Comparison of ENCODE assay signal across 12 cellular contexts in genomic region chr11:88179966-88180629, GRCh38. TPM values are rescaled to one million over a fixed set of nuclear protein-coding genes. Genes with fewer than 3 reads are reported as not detected.
A peak's percentile ranks its signal among the peaks of the same experiment; 100 is the strongest.
DNase-seq lines count a peak whose midpoint lies in the region; ATAC-seq and TF ChIP-seq lines count a peak whose summit lies in the region.
"Had no signal": no experiment of that assay in that cellular context is flagged by ENCODE, and none has a peak within 500 bp of the region (broad histone marks: within the 10 kb centered on the region; RNA-seq: fewer than 3 reads in every experiment).

No MANE protein-coding gene starts in this region.

- peak overlapping the region; percentile 40 for H3K4me3 Mint-ChIP-seq in activated T-helper 17 cell treated with anti-CD3 and anti-CD28 coated beads, Interleukin-2, amount 50 U/mL, for 72 hours
- peak overlapping the region in 1 of 3 experiments; percentile 19 for H3K4me3 Mint-ChIP-seq in nephron
- no peak overlapping the region for H3K4me3 Mint-ChIP-seq in activated CD4-positive, alpha-beta memory T cell treated with anti-CD3 and anti-CD28 coated beads for 36 hours
- H3K4me3 Mint-ChIP-seq: neural progenitor cell had no signal

- peak in 1 of 3 experiments; percentile 14 for TF ChIP-seq CTCF in nephron (IDR thresholded peaks at IDR 0.05; ENCODE audit: unreplicated experiment in 3 of 3)

- no peak for DNase-seq in NCI-H1417 treated with DMSO at 0.1 percent for 48 hours (lab: John Stamatoyannopoulos, UW)
- no peak for DNase-seq in NCI-H1105 (lab: John Stamatoyannopoulos, UW)
- DNase-seq in NCI-H345 (lab: John Stamatoyannopoulos, UW) = no peak
- DNase-seq in activated CD4-positive, alpha-beta memory T cell treated with anti-CD3 and anti-CD28 coated beads for 36 hours = no peak
- DNase-seq: activated T-cell treated with anti-CD3 and anti-CD28 coated beads, Interleukin-2, amount 50 U/mL, for 48 hours; GDM1 had no signal

- no peak for TF ChIP-seq POLR2A in GM18505 (IDR thresholded peaks at IDR 0.05; ENCODE audit: borderline replicate concordance, extremely low read depth, insufficient read depth, insufficient read length)

- H3K9me3 Mint-ChIP-seq in activated T-helper 17 cell treated with anti-CD3 and anti-CD28 coated beads, Interleukin-2, amount 50 U/mL, for 72 hours = no peaks in the 10 kb centered on the region
- H3K9me3 Mint-ChIP-seq in nephron = no peaks in the 10 kb centered on the region
- H3K9me3 Mint-ChIP-seq in activated CD4-positive, alpha-beta memory T cell treated with anti-CD3 and anti-CD28 coated beads for 36 hours = no peaks in the 10 kb centered on the region
- H3K9me3 Mint-ChIP-seq: neural progenitor cell had no signal

- CTCF ChIA-PET in activated CD4-positive, alpha-beta memory T cell treated with anti-CD3 and anti-CD28 coated beads for 36 hours (lab: Charles Lee) = interaction anchor here (0.6 to 1.4 kb wide), 3 partner anchors 52 to 364 kb away, joined by 3 to 4 read pairs (median 3); no protein-coding TSS in a partner anchor

- no peaks in the 10 kb centered on the region for H3K36me3 Mint-ChIP-seq in activated T-helper 17 cell treated with anti-CD3 and anti-CD28 coated beads, Interleukin-2, amount 50 U/mL, for 72 hours (ENCODE audit: low read depth)
- no peaks in the 10 kb centered on the region for H3K36me3 Mint-ChIP-seq in nephron (ENCODE audit: low read depth)
- H3K36me3 Mint-ChIP-seq in activated CD4-positive, alpha-beta memory T cell treated with anti-CD3 and anti-CD28 coated beads for 36 hours = no peaks in the 10 kb centered on the region
- H3K36me3 Mint-ChIP-seq: neural progenitor cell had no signal

- peak overlapping the region; percentile 85 for H3K27ac Mint-ChIP-seq in activated T-helper 17 cell treated with anti-CD3 and anti-CD28 coated beads, Interleukin-2, amount 50 U/mL, for 72 hours
- peak overlapping the region in 2 of 3 experiments; percentile 86 to 93 for H3K27ac Mint-ChIP-seq in nephron
- H3K27ac Mint-ChIP-seq in activated CD4-positive, alpha-beta memory T cell treated with anti-CD3 and anti-CD28 coated beads for 36 hours = no peak overlapping the region
- H3K27ac Mint-ChIP-seq: neural progenitor cell had no signal

- POLR2A ChIA-PET in activated CD4-positive, alpha-beta memory T cell treated with anti-CD3 and anti-CD28 coated beads for 36 hours (lab: Charles Lee) = interaction anchor here (0.9 kb wide), 1 partner anchor 10 kb away, joined by 3 read pairs; no protein-coding TSS in a partner anchor

- ATAC-seq in GM18505 (IDR thresholded peaks at IDR 0.05; ENCODE audit: unreplicated experiment) (peak; percentile 33), GM21381 (IDR thresholded peaks at IDR 0.05; ENCODE audit: unreplicated experiment) (peak; percentile 29)
- peak; percentile 62 for ATAC-seq in activated T-helper 17 cell treated with anti-CD3 and anti-CD28 coated beads, Interleukin-2, amount 50 U/mL, for 72 hours (replicated peaks)

- peaks cover 12% of the 10 kb centered on the region for H3K4me1 Mint-ChIP-seq in activated T-helper 17 cell treated with anti-CD3 and anti-CD28 coated beads, Interleukin-2, amount 50 U/mL, for 72 hours
- peaks cover 40% of the 10 kb centered on the region for H3K4me1 Mint-ChIP-seq in nephron
- peaks cover 21% of the 10 kb centered on the region for H3K4me1 Mint-ChIP-seq in activated CD4-positive, alpha-beta memory T cell treated with anti-CD3 and anti-CD28 coated beads for 36 hours (ENCODE audit: low read depth)

- intact Hi-C loops in activated CD4-positive, alpha-beta memory T cell treated with anti-CD3 and anti-CD28 coated beads for 36 hours (cut with micrococcal nuclease) = loop anchor here (1.0 to 2.0 kb wide), 4 partner anchors 159 to 356 kb away; no protein-coding TSS in a partner anchor

- peaks cover 12% of the 10 kb centered on the region for H3K27me3 Mint-ChIP-seq in activated T-helper 17 cell treated with anti-CD3 and anti-CD28 coated beads, Interleukin-2, amount 50 U/mL, for 72 hours
- peaks cover 7% of the 10 kb centered on the region for H3K27me3 Mint-ChIP-seq in nephron (ENCODE audit: low read depth)
- peaks cover 24% of the 10 kb centered on the region for H3K27me3 Mint-ChIP-seq in activated CD4-positive, alpha-beta memory T cell treated with anti-CD3 and anti-CD28 coated beads for 36 hours

RNA-seq across cellular contexts. Expression of gene RAB38, which starts 4.9 kb away (rescaled TPM):
- 1 to 10 TPM; 1.2 to 1.9 TPM for total RNA-seq in activated T-helper 17 cell treated with anti-CD3 and anti-CD28 coated beads, Interleukin-2, amount 50 U/mL, for 72 hours
- under 1 TPM; 0.76 to 0.97 TPM for total RNA-seq in activated CD4-positive, alpha-beta memory T cell treated with anti-CD3 and anti-CD28 coated beads for 36 hours
- total RNA-seq: SJSA1 had no signal
